ENCODE assay signal across 25 cellular contexts in genomic region chr4:122346036-122346435, GRCh38. TPM values are rescaled to one million over a fixed set of nuclear protein-coding genes. Genes with fewer than 3 reads are reported as not detected.
"Had no signal": no experiment of that assay in that cellular context is flagged by ENCODE, and none has a peak within 500 bp of the region (broad histone marks: within the 10 kb centered on the region; RNA-seq: fewer than 3 reads in every experiment).

No MANE protein-coding gene starts in this region.

- H3K4me3 ChIP-seq: adrenal gland, cardiac muscle cell, esophagus squamous epithelium, lung, upper lobe of right lung had no signal

- ATAC-seq: activated CD4-positive, CD25-positive, alpha-beta regulatory T cell treated with anti-CD3 and anti-CD28 coated beads, Interleukin-2, amount 50 U/mL, for 24 hours; activated T-cell treated with anti-CD3 and anti-CD28 coated beads, Interleukin-2, amount 50 U/mL, for 72 hours; effector memory CD8-positive, alpha-beta T cell; left lobe of liver; stimulated activated naive B cell treated with anti-CD40 and anti-IgM and Interleukin-4, amounts not matched to agents 10 μg/mL and 1 μg/mL and 100 μg/mL, for 72 hours; T-cell; upper lobe of right lung had no signal

- DNase-seq: activated CD4-positive, alpha-beta T cell treated with anti-CD3 and anti-CD28 coated beads, Interleukin-2, amount 50 U/mL, for 1 hour; activated CD8-positive, alpha-beta memory T cell treated with anti-CD3 and anti-CD28 coated beads for 24 hours; activated gamma-delta T cell; activated T-cell treated with anti-CD3 and anti-CD28 coated beads, Interleukin-2, amount 50 U/mL, for 72 hours; adrenal gland; effector memory CD8-positive, alpha-beta T cell; esophagus squamous epithelium; foreskin melanocyte; glutamatergic neuron; hippocampal formation; islet precursor cell; midbrain; occipital lobe; posterior cingulate gyrus; retina; stimulated activated naive B cell treated with anti-CD40 and anti-IgM and Interleukin-4, amounts not matched to agents 10 μg/mL and 1 μg/mL and 100 μg/mL, for 72 hours; T-cell; T-helper 9 cell; upper lobe of right lung had no signal

- H3K27me3 ChIP-seq: adrenal gland, cardiac muscle cell, esophagus squamous epithelium, upper lobe of right lung had no signal

- H3K27ac ChIP-seq: adrenal gland, cardiac muscle cell, esophagus squamous epithelium, upper lobe of right lung had no signal

- H3K9me3 ChIP-seq: adrenal gland, esophagus squamous epithelium, upper lobe of right lung had no signal

- H3K4me1 ChIP-seq: adrenal gland, esophagus squamous epithelium, upper lobe of right lung had no signal

RNA-seq across cellular contexts. Expression of gene ADAD1, which starts 32.8 kb away (rescaled TPM):
- total RNA-seq: activated T-cell treated with anti-CD3 and anti-CD28 coated beads, Interleukin-2, amount 50 U/mL, for 72 hours; adrenal gland; cardiac muscle cell; dermis microvascular lymphatic vessel endothelial cell; esophagus squamous epithelium; left lobe of liver; lung; occipital lobe; T-cell; upper lobe of right lung had no signal
- polyA plus RNA-seq: adrenal gland, cardiac muscle cell, lung, neural cell had no signal
